26 cellular contexts compared by ENCODE assay signal in genomic region chr2:170573660-170574059, GRCh38.
DNase-seq lines count a peak whose midpoint lies in the region; ATAC-seq, FAIRE-seq and TF ChIP-seq lines count a peak whose summit lies in the region.
"Had no signal": no experiment of that assay in that cellular context is flagged by ENCODE, and none has a peak within 500 bp of the region (broad histone marks: within the 10 kb centered on the region; RNA-seq: fewer than 3 reads in every experiment).

No MANE protein-coding gene starts in this region.

- TF ChIP-seq POLR2A in GM12892 (IDR thresholded peaks at IDR 0.05; ENCODE audit: low read depth, low read length): no peak

- no peak overlapping the region for H3K4me3 Mint-ChIP-seq in nephron
- H3K4me3 Mint-ChIP-seq: CD8-positive, alpha-beta T cell had no signal

- in situ Hi-C loops in ACHN (cut with HindIII; ENCODE audit: low pct_ligation_motif_present, low pct_unique_long_range_greater_than_20kb, low sequenced_read_pairs): no loop called here

- H3K27me3 ChIP-seq in iPS-20b (ENCODE audit: insufficient read depth, low read length): no peaks in the 10 kb centered on the region
- H3K27me3 ChIP-seq: SJSA1 had no signal

- peaks cover 6% of the 10 kb centered on the region; the same call in 1 of the 2 replicates for H3K4me1 ChIP-seq in iPS-20b (ENCODE audit: insufficient read depth, low read length)
- H3K4me1 ChIP-seq: SJSA1 had no signal

- no peaks in the 10 kb centered on the region for H3K36me3 Mint-ChIP-seq in nephron (ENCODE audit: low read depth)
- H3K36me3 Mint-ChIP-seq: CD8-positive, alpha-beta T cell had no signal

- no peak for FAIRE-seq in GM12892 (lab: Jason Lieb, UNC)

- no peaks in the 10 kb centered on the region for H3K4me1 Mint-ChIP-seq in nephron

- H3K9me3 ChIP-seq in iPS-20b (ENCODE audit: insufficient read depth, low read depth, low read length): no peaks in the 10 kb centered on the region
- H3K9me3 ChIP-seq: HAP-1, SJSA1 had no signal

- H3K9me3 Mint-ChIP-seq in nephron: no peaks in the 10 kb centered on the region
- H3K9me3 Mint-ChIP-seq: CD8-positive, alpha-beta T cell had no signal

- H3K27me3 Mint-ChIP-seq in nephron (ENCODE audit: low read depth): peaks cover 10% of the 10 kb centered on the region

- no peak overlapping the region for H3K4me3 ChIP-seq in iPS-20b (ENCODE audit: low read length)
- H3K4me3 ChIP-seq: HAP-1, SJSA1 had no signal

- TF ChIP-seq CTCF in nephron (IDR thresholded peaks at IDR 0.05; ENCODE audit: unreplicated experiment in 3 of 3): no peak

- peak overlapping the region in 2 of 3 experiments; percentile 24 to 31 for H3K27ac Mint-ChIP-seq in nephron
- H3K27ac Mint-ChIP-seq: CD8-positive, alpha-beta T cell had no signal

- ATAC-seq in HG03342 (IDR thresholded peaks at IDR 0.05; ENCODE audit: unreplicated experiment) (no peak), GM18873 (IDR thresholded peaks at IDR 0.05; ENCODE audit: low FRiP score, unreplicated experiment) (no peak)
- ATAC-seq: CD8-positive, alpha-beta T cell; Right ventricle myocardium inferior had no signal

- no peak overlapping the region for H3K27ac ChIP-seq in iPS-20b (ENCODE audit: low read length)
- H3K27ac ChIP-seq: 22Rv1, KMS-11, SJSA1 had no signal

- H3K36me3 ChIP-seq in iPS-20b (ENCODE audit: insufficient read depth, low read depth, low read length): no peaks in the 10 kb centered on the region
- H3K36me3 ChIP-seq: HAP-1, SJSA1 had no signal

- DNase-seq in ACHN: peak; percentile 12
- DNase-seq in HT-29 (ENCODE audit: low spot score): peak; percentile 9
- no peak for DNase-seq in activated CD8-positive, alpha-beta memory T cell treated with anti-CD3 and anti-CD28 coated beads for 24 hours
- no peak for DNase-seq in GM12892 (ENCODE audit: insufficient read length)
- DNase-seq: AML-193; C1 segment of cervical spinal cord; Calu3; CD8-positive, alpha-beta T cell; DMS153; GF-D8; IMR-90; MV-4-11; NCI-H1105 treated with DMSO at 0.1 percent for 48 hours; NCI-H2081; NCI-H2171; NCI-H345; NCI-H524 treated with DMSO at 0.1 percent for 48 hours had no signal

- H3K9ac ChIP-seq in iPS-20b (ENCODE audit: low read depth, low read length): 0 out of 2 replicates have a peak overlapping the region, but pooled peaks have one; percentile 18
- H3K9ac ChIP-seq: KMS-11 had no signal

Comparison
In these comparisons a context has a peak if more than half of its experiments do, and no peak if none do; other contexts are left out.
1. DNase-seq: peak in ACHN (single experiment) and HT-29 (single experiment); none in activated CD8-positive, alpha-beta memory T cell treated with anti-CD3 and anti-CD28 coated beads for 24 hours (single experiment) and GM12892 (single experiment).